ENCODE assay signal across 1 cellular context in the genomic region with DNA sequence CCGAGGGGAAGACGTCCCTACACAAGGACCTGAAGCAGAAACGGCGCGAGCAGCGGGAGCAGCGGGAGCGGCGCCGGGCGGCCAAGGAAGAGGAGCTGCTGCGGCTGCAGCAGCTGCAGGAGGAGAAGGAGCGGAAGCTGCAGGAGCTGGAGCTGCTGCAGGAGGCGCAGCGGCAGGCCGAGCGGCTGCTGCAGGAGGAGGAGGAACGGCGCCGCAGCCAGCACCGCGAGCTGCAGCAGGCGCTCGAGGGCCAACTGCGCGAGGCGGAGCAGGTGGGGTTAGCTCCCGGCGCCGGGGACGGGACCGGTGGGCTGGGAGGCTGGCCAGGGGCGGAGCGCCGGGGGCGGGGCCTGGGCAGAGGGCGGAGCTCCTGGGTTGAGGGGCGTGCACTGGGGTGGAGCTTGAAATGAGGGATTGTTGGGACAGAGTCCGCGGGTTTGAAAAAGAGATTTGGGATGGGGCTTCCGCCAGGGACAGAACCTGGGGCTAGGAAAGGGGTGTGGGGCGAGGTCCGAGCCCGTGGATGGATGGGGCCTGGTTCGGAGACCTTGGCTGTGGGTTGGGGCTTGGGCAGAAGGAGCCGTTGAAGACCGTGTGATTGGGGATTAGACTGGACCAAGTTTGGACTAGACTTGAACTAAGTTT.
TF ChIP-seq lines count a peak whose summit lies in the region.

No MANE protein-coding gene starts in this region.

TF ChIP-seq in HEK293, 187 proteins besides CTCF, POLR2A, EP300 and RAD21 (continued from another document and continues in another):
- TF ChIP-seq OSR2 (tag by site-specific recombination; IDR thresholded peaks at IDR 0.05): peak; percentile 99
- 0 out of 2 replicates have a peak, but pooled peaks have one; percentile 38 for TF ChIP-seq ZFP69B (tag by site-specific recombination; IDR thresholded peaks at IDR 0.05)
- no peak for TF ChIP-seq ZNF621 (tag by site-specific recombination; IDR thresholded peaks at IDR 0.05)
- TF ChIP-seq, protein P1, sequence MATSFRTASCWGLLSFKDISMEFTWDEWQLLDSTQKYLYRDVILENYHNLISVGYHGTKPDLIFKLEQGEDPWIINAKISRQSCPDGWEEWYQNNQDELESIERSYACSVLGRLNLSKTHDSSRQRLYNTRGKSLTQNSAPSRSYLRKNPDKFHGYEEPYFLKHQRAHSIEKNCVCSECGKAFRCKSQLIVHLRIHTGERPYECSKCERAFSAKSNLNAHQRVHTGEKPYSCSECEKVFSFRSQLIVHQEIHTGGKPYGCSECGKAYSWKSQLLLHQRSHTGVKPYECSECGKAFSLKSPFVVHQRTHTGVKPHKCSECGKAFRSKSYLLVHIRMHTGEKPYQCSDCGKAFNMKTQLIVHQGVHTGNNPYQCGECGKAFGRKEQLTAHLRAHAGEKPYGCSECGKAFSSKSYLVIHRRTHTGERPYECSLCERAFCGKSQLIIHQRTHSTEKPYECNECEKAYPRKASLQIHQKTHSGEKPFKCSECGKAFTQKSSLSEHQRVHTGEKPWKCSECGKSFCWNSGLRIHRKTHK (tag by site-specific recombination; IDR thresholded peaks at IDR 0.05): no peak
- TF ChIP-seq OVOL3 (tag by site-specific recombination; IDR thresholded peaks at IDR 0.05): 0 out of 2 replicates have a peak, but pooled peaks have one; percentile 11
- TF ChIP-seq ZNF138 (tag by site-specific recombination; IDR thresholded peaks at IDR 0.05; ENCODE audit: borderline replicate concordance): no peak
- no peak for TF ChIP-seq ZNF175 (tag by site-specific recombination; IDR thresholded peaks at IDR 0.05)
- TF ChIP-seq, protein P2, sequence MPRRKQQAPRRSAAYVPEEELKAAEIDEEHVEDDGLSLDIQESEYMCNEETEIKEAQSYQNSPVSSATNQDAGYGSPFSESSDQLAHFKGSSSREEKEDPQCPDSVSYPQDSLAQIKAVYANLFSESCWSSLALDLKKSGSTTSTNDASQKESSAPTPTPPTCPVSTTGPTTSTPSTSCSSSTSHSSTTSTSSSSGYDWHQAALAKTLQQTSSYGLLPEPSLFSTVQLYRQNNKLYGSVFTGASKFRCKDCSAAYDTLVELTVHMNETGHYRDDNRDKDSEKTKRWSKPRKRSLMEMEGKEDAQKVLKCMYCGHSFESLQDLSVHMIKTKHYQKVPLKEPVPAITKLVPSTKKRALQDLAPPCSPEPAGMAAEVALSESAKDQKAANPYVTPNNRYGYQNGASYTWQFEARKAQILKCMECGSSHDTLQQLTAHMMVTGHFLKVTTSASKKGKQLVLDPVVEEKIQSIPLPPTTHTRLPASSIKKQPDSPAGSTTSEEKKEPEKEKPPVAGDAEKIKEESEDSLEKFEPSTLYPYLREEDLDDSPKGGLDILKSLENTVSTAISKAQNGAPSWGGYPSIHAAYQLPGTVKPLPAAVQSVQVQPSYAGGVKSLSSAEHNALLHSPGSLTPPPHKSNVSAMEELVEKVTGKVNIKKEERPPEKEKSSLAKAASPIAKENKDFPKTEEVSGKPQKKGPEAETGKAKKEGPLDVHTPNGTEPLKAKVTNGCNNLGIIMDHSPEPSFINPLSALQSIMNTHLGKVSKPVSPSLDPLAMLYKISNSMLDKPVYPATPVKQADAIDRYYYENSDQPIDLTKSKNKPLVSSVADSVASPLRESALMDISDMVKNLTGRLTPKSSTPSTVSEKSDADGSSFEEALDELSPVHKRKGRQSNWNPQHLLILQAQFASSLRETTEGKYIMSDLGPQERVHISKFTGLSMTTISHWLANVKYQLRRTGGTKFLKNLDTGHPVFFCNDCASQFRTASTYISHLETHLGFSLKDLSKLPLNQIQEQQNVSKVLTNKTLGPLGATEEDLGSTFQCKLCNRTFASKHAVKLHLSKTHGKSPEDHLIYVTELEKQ (tag by site-specific recombination; IDR thresholded peaks at IDR 0.05; ENCODE audit: borderline replicate concordance): no peak
- TF ChIP-seq, protein P3, sequence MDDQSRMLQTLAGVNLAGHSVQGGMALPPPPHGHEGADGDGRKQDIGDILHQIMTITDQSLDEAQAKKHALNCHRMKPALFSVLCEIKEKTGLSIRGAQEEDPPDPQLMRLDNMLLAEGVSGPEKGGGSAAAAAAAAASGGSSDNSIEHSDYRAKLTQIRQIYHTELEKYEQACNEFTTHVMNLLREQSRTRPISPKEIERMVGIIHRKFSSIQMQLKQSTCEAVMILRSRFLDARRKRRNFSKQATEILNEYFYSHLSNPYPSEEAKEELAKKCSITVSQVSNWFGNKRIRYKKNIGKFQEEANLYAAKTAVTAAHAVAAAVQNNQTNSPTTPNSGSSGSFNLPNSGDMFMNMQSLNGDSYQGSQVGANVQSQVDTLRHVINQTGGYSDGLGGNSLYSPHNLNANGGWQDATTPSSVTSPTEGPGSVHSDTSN (CRISPR knock-in tag; IDR thresholded peaks at IDR 0.05): no peak
- no peak for TF ChIP-seq ZNF239 (tag by site-specific recombination; IDR thresholded peaks at IDR 0.05)
- peak; percentile 24; the same call in 1 of the 2 replicates for TF ChIP-seq TRIM28 (IDR thresholded peaks at IDR 0.05; ENCODE audit: borderline replicate concordance, low read length)
- TF ChIP-seq, protein P4, sequence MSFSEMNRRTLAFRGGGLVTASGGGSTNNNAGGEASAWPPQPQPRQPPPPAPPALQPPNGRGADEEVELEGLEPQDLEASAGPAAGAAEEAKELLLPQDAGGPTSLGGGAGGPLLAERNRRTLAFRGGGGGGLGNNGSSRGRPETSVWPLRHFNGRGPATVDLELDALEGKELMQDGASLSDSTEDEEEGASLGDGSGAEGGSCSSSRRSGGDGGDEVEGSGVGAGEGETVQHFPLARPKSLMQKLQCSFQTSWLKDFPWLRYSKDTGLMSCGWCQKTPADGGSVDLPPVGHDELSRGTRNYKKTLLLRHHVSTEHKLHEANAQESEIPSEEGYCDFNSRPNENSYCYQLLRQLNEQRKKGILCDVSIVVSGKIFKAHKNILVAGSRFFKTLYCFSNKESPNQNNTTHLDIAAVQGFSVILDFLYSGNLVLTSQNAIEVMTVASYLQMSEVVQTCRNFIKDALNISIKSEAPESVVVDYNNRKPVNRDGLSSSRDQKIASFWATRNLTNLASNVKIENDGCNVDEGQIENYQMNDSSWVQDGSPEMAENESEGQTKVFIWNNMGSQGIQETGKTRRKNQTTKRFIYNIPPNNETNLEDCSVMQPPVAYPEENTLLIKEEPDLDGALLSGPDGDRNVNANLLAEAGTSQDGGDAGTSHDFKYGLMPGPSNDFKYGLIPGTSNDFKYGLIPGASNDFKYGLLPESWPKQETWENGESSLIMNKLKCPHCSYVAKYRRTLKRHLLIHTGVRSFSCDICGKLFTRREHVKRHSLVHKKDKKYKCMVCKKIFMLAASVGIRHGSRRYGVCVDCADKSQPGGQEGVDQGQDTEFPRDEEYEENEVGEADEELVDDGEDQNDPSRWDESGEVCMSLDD (tag by site-specific recombination; IDR thresholded peaks at IDR 0.05): peak; percentile 28; the same call in 1 of the 2 replicates
- no peak for TF ChIP-seq ZNF785 (tag by site-specific recombination; IDR thresholded peaks at IDR 0.05)
- TF ChIP-seq ZNF248 (tag by site-specific recombination; IDR thresholded peaks at IDR 0.05): no peak
- TF ChIP-seq ZNF366 (tag by site-specific recombination; conservative IDR thresholded peaks at IDR 0.05): peak; percentile 52
- TF ChIP-seq MZF1 (tag by site-specific recombination; IDR thresholded peaks at IDR 0.05; ENCODE audit: borderline replicate concordance): peak; percentile 46; the same call in 1 of the 2 replicates
- TF ChIP-seq ZNF146 (tag by site-specific recombination; IDR thresholded peaks at IDR 0.05): no peak
- no peak for TF ChIP-seq ZNF555 (tag by site-specific recombination; conservative IDR thresholded peaks at IDR 0.05)
- peak; percentile 90 for TF ChIP-seq ZNF660 (tag by site-specific recombination; IDR thresholded peaks at IDR 0.05)
- TF ChIP-seq ZNF561 (tag by site-specific recombination; IDR thresholded peaks at IDR 0.05; ENCODE audit: borderline replicate concordance): peak; percentile 83; the same call in 1 of the 2 replicates
- no peak for TF ChIP-seq GLI4 (tag by site-specific recombination; IDR thresholded peaks at IDR 0.05)
- TF ChIP-seq SALL2 (tag by site-specific recombination; IDR thresholded peaks at IDR 0.05; ENCODE audit: borderline replicate concordance): no peak
- TF ChIP-seq, protein P5, sequence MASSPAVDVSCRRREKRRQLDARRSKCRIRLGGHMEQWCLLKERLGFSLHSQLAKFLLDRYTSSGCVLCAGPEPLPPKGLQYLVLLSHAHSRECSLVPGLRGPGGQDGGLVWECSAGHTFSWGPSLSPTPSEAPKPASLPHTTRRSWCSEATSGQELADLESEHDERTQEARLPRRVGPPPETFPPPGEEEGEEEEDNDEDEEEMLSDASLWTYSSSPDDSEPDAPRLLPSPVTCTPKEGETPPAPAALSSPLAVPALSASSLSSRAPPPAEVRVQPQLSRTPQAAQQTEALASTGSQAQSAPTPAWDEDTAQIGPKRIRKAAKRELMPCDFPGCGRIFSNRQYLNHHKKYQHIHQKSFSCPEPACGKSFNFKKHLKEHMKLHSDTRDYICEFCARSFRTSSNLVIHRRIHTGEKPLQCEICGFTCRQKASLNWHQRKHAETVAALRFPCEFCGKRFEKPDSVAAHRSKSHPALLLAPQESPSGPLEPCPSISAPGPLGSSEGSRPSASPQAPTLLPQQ (tag by site-specific recombination; IDR thresholded peaks at IDR 0.05): peak; percentile 19; the same call in 1 of the 2 replicates
- TF ChIP-seq SCRT2 (tag by site-specific recombination; IDR thresholded peaks at IDR 0.05): no peak
- no peak for TF ChIP-seq YY2 (tag by site-specific recombination; IDR thresholded peaks at IDR 0.05)
- TF ChIP-seq ZNF266 (tag by site-specific recombination; IDR thresholded peaks at IDR 0.05; ENCODE audit: low read depth): no peak
- TF ChIP-seq ZNF791 (tag by site-specific recombination; IDR thresholded peaks at IDR 0.05): no peak
- no peak for TF ChIP-seq ZNF768 (tag by site-specific recombination; IDR thresholded peaks at IDR 0.05)
- no peak for TF ChIP-seq ZNF132 (tag by site-specific recombination; IDR thresholded peaks at IDR 0.05; ENCODE audit: borderline replicate concordance)
- no peak for TF ChIP-seq ZNF514 (tag by site-specific recombination; IDR thresholded peaks at IDR 0.05)
- no peak for TF ChIP-seq ZNF521 (tag by site-specific recombination; IDR thresholded peaks at IDR 0.05)
- no peak for TF ChIP-seq ZNF529 (tag by site-specific recombination; IDR thresholded peaks at IDR 0.05; ENCODE audit: insufficient replicate concordance)
- no peak for TF ChIP-seq BCL11B (tag by site-specific recombination; IDR thresholded peaks at IDR 0.05; ENCODE audit: low read depth)
- TF ChIP-seq, protein P6, sequence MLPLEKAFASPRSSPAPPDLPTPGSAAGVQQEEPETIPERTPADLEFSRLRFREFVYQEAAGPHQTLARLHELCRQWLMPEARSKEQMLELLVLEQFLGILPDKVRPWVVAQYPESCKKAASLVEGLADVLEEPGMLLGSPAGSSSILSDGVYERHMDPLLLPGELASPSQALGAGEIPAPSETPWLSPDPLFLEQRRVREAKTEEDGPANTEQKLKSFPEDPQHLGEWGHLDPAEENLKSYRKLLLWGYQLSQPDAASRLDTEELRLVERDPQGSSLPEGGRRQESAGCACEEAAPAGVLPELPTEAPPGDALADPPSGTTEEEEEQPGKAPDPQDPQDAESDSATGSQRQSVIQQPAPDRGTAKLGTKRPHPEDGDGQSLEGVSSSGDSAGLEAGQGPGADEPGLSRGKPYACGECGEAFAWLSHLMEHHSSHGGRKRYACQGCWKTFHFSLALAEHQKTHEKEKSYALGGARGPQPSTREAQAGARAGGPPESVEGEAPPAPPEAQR (tag by site-specific recombination; IDR thresholded peaks at IDR 0.05): no peak
- TF ChIP-seq ZNF292 (tag by site-specific recombination; IDR thresholded peaks at IDR 0.05; ENCODE audit: borderline replicate concordance, low read depth): no peak
- TF ChIP-seq, protein P7, sequence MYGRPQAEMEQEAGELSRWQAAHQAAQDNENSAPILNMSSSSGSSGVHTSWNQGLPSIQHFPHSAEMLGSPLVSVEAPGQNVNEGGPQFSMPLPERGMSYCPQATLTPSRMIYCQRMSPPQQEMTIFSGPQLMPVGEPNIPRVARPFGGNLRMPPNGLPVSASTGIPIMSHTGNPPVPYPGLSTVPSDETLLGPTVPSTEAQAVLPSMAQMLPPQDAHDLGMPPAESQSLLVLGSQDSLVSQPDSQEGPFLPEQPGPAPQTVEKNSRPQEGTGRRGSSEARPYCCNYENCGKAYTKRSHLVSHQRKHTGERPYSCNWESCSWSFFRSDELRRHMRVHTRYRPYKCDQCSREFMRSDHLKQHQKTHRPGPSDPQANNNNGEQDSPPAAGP (tag by site-specific recombination; IDR thresholded peaks at IDR 0.05): peak; percentile 63
- peak; percentile 40; the same call in 1 of the 2 replicates for TF ChIP-seq ZBTB21 (tag by site-specific recombination; IDR thresholded peaks at IDR 0.05)
- no peak for TF ChIP-seq ZNF391 (tag by site-specific recombination; IDR thresholded peaks at IDR 0.05; ENCODE audit: borderline replicate concordance, low read depth)
- TF ChIP-seq ZNF544 (tag by site-specific recombination; IDR thresholded peaks at IDR 0.05): no peak
- TF ChIP-seq ZNF501 (tag by site-specific recombination; IDR thresholded peaks at IDR 0.05): no peak
- TF ChIP-seq SCRT1 (tag by site-specific recombination; IDR thresholded peaks at IDR 0.05; ENCODE audit: borderline replicate concordance): no peak
- TF ChIP-seq MEIS1 (CRISPR knock-in tag; IDR thresholded peaks at IDR 0.05; ENCODE audit: borderline replicate concordance): no peak
- peak; percentile 58; the same call in 1 of the 2 replicates for TF ChIP-seq IKZF3 (tag by site-specific recombination; IDR thresholded peaks at IDR 0.05)
- TF ChIP-seq ZNF776 (tag by site-specific recombination; IDR thresholded peaks at IDR 0.05; ENCODE audit: borderline replicate concordance): no peak
- TF ChIP-seq KLF10 (tag by site-specific recombination; IDR thresholded peaks at IDR 0.05): peak; percentile 60; the same call in 1 of the 2 replicates
- TF ChIP-seq ZNF341 (tag by site-specific recombination; IDR thresholded peaks at IDR 0.05; ENCODE audit: low read depth): no peak
- TF ChIP-seq ZSCAN30 (tag by site-specific recombination; IDR thresholded peaks at IDR 0.05): peak; percentile 64; the same call in 1 of the 2 replicates
- TF ChIP-seq, protein P8, sequence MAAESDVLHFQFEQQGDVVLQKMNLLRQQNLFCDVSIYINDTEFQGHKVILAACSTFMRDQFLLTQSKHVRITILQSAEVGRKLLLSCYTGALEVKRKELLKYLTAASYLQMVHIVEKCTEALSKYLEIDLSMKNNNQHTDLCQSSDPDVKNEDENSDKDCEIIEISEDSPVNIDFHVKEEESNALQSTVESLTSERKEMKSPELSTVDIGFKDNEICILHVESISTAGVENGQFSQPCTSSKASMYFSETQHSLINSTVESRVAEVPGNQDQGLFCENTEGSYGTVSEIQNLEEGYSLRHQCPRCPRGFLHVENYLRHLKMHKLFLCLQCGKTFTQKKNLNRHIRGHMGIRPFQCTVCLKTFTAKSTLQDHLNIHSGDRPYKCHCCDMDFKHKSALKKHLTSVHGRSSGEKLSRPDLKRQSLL (tag by site-specific recombination; IDR thresholded peaks at IDR 0.05): peak; percentile 90
- no peak for TF ChIP-seq ZNF37A (tag by site-specific recombination; IDR thresholded peaks at IDR 0.05)
- TF ChIP-seq ZXDB (tag by site-specific recombination; IDR thresholded peaks at IDR 0.05): peak; percentile 69; the same call in 1 of the 2 replicates
- no peak for TF ChIP-seq ZBTB1 (tag by site-specific recombination; IDR thresholded peaks at IDR 0.05)
- peak; percentile 53; the same call in 1 of the 2 replicates for TF ChIP-seq ZBTB20 (tag by site-specific recombination; IDR thresholded peaks at IDR 0.05)
- 0 out of 2 replicates have a peak, but pooled peaks have one; percentile 24 for TF ChIP-seq ZNF629 (tag by site-specific recombination; IDR thresholded peaks at IDR 0.05)
- TF ChIP-seq ZNF658 (tag by site-specific recombination; IDR thresholded peaks at IDR 0.05): no peak
